14 cellular contexts compared by ENCODE assay signal in the genomic region with DNA sequence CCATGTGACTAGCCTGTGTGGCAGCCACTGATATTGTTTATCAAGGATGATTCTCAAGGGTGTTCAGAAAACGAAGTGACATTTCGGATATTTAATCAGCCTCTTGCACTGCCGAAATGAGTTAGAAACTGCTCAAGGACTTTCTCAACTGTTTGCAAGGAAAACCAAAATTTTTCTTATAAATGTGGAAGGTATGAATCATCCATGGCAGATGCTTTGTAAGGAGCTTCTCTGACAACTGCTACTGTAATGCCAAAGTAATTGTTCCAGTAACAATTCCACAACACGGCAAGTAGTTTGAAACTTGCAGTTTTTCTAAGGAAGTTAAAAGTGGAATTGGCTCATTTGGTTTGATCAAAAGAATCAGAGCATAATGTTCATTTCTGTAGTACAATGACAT.
"Had no signal": no experiment of that assay in that cellular context is flagged by ENCODE, and none has a peak within 500 bp of the region (broad histone marks: within the 10 kb centered on the region; RNA-seq: fewer than 3 reads in every experiment).

No MANE protein-coding gene starts in this region.

- H3K27me3 ChIP-seq: sigmoid colon had no signal

- H3K9me3 ChIP-seq: sigmoid colon, thoracic aorta had no signal

- H3K36me3 ChIP-seq: sigmoid colon, thoracic aorta, WERI-Rb-1 had no signal

- ATAC-seq: activated CD4-positive, alpha-beta T cell treated with anti-CD3 and anti-CD28 coated beads for 36 hours; activated CD8-positive, alpha-beta T cell treated with anti-CD3 and anti-CD28 coated beads, Interleukin-2, amount 10 ng/mL, durations not matched to agents 7 days and 5 days; natural killer cell had no signal

- H3K4me3 ChIP-seq: sigmoid colon, thoracic aorta had no signal

- DNase-seq: activated CD4-positive, alpha-beta T cell treated with anti-CD3 and anti-CD28 coated beads for 36 hours; activated CD8-positive, alpha-beta memory T cell treated with anti-CD3 and anti-CD28 coated beads, Interleukin-2, amount 50 U/mL, for 48 hours; activated CD8-positive, alpha-beta T cell treated with anti-CD3 and anti-CD28 coated beads, Interleukin-2, amount 10 ng/mL, durations not matched to agents 7 days and 5 days; activated naive CD4-positive, alpha-beta T cell; caudate nucleus; foreskin melanocyte; head of caudate nucleus; natural killer cell; occipital lobe; sigmoid colon; stimulated activated CD4-positive, alpha-beta T cell treated with anti-CD3 and anti-CD28 coated beads, Interleukin-4, amount 100 ng/mL, for 1 hour; SW 1271; WERI-Rb-1 had no signal

- H3K27ac ChIP-seq: sigmoid colon, thoracic aorta, WERI-Rb-1 had no signal
